Comparison of ENCODE assay signal across 8 cellular contexts in genomic region chr1:83309035-83309434, GRCh38.
A peak's percentile ranks its signal among the peaks of the same experiment; 100 is the strongest.
DNase-seq lines count a peak whose midpoint lies in the region; ATAC-seq, FAIRE-seq and TF ChIP-seq lines count a peak whose summit lies in the region.
"Not testable (repeated sequence)": the region's sequence is repeated elsewhere in the genome, so short reads cannot be mapped to it uniquely, and the experiment has no call there.

No MANE protein-coding gene starts in this region.

- 93% methylated on average over 2 of the region's 2 CpGs for WGBS in hepatocyte (ENCODE audit: low lambda C conversion rate, missing lambda C conversion rate)
- 39% methylated on average over 2 of the region's 2 CpGs for WGBS in right lobe of liver (ENCODE audit: insufficient coverage, low coverage, low lambda C conversion rate, missing lambda C conversion rate)
- 67 to 85% methylated on average over 2 of the region's 2 CpGs for WGBS in pancreas, 2 donors

- H3K9me2 ChIP-seq in hepatocyte (replicated peaks; ENCODE audit: insufficient read depth), result not testable (repeated sequence)

- TF ChIP-seq POLR2A in H54 (IDR thresholded peaks at IDR 0.05; ENCODE audit: low read depth, low read length); right lobe of liver (IDR thresholded peaks at IDR 0.05): not testable (repeated sequence)

- H3K4me1 ChIP-seq in hepatocyte (ENCODE audit: insufficient read depth); right lobe of liver; pancreas: not testable (repeated sequence)

- not testable (repeated sequence) for H2AFZ ChIP-seq in hepatocyte

- peak; percentile 19 for TF ChIP-seq CTCF in C4-2B (conservative IDR thresholded peaks at IDR 0.05)
- TF ChIP-seq CTCF in hepatocyte (IDR thresholded peaks at IDR 0.05; ENCODE audit: poor library complexity), result peak; percentile 8
- peak in 3 of 4 donors; percentile 23 to 39 (median 34) for TF ChIP-seq CTCF in right lobe of liver (IDR thresholded peaks at IDR 0.05)
- not testable (repeated sequence) for TF ChIP-seq CTCF in pancreas (IDR thresholded peaks at IDR 0.05)

- POLR2A ChIA-PET in T-cell (lab: Charles Lee), result interaction anchor here in 1 of 2 donors (0.6 kb wide), 1 partner anchor 277 kb away, joined by 3 read pairs; no protein-coding TSS in a partner anchor

- not testable (repeated sequence) for H3K27ac ChIP-seq in C4-2B, hepatocyte, right lobe of liver, pancreas

- not testable (repeated sequence) for H3K9me3 Mint-ChIP-seq in T-cell; activated naive CD4-positive, alpha-beta T cell treated with anti-CD3 and anti-CD28 coated beads, Interleukin-2, amount 10 ng/mL, durations not matched to agents 7 days and 5 days

- CTCF ChIA-PET in T-cell (lab: Charles Lee); activated naive CD4-positive, alpha-beta T cell treated with anti-CD3 and anti-CD28 coated beads, Interleukin-2, amount 10 ng/mL, durations not matched to agents 7 days and 5 days (lab: Charles Lee): not testable (repeated sequence)

- peak; percentile 31 to 71 (median 46) for ATAC-seq in T-cell (replicated peaks in 1 of 4)
- peak; percentile 57 to 65 (median 64) for ATAC-seq in right lobe of liver
- ATAC-seq in pancreas, result not testable (repeated sequence)

- H3K4me2 ChIP-seq in hepatocyte, result not testable (repeated sequence)

- H3K79me2 ChIP-seq in hepatocyte, result not testable (repeated sequence)

- not testable (repeated sequence) for H4K20me1 ChIP-seq in hepatocyte (ENCODE audit: insufficient read depth, poor library complexity, severe bottlenecking)

- not testable (repeated sequence) for DNase-seq in H54 (ENCODE audit: insufficient read length, low spot score); hepatocyte (ENCODE audit: low spot score); right lobe of liver; pancreas
- DNase-seq in T-cell (peak in 1 of 34 experiments; percentile 2), fibroblast of peridontal ligament (ENCODE audit: extremely low read depth) (peak; percentile 10)
- peak; percentile 24 for DNase-seq in activated naive CD4-positive, alpha-beta T cell treated with anti-CD3 and anti-CD28 coated beads, Interleukin-2, amount 10 ng/mL, durations not matched to agents 7 days and 5 days

- H3K27me3 ChIP-seq in hepatocyte, right lobe of liver, pancreas: not testable (repeated sequence)

- not testable (repeated sequence) for H3K4me3 Mint-ChIP-seq in T-cell; activated naive CD4-positive, alpha-beta T cell treated with anti-CD3 and anti-CD28 coated beads, Interleukin-2, amount 10 ng/mL, durations not matched to agents 7 days and 5 days

- not testable (repeated sequence) for H3K27me3 Mint-ChIP-seq in T-cell; activated naive CD4-positive, alpha-beta T cell treated with anti-CD3 and anti-CD28 coated beads, Interleukin-2, amount 10 ng/mL, durations not matched to agents 7 days and 5 days

- H3K4me3 ChIP-seq in hepatocyte, right lobe of liver, pancreas: not testable (repeated sequence)

- H3K27ac Mint-ChIP-seq in T-cell; activated naive CD4-positive, alpha-beta T cell treated with anti-CD3 and anti-CD28 coated beads, Interleukin-2, amount 10 ng/mL, durations not matched to agents 7 days and 5 days: not testable (repeated sequence)

- intact Hi-C loops in right lobe of liver (cut with DNase I); pancreas (cut with DNase I): not testable (repeated sequence)

- H3K4me1 Mint-ChIP-seq in T-cell; activated naive CD4-positive, alpha-beta T cell treated with anti-CD3 and anti-CD28 coated beads, Interleukin-2, amount 10 ng/mL, durations not matched to agents 7 days and 5 days: not testable (repeated sequence)

- H3K36me3 ChIP-seq in hepatocyte (replicated peaks; ENCODE audit: insufficient read depth, low read depth); right lobe of liver; pancreas: not testable (repeated sequence)

- not testable (repeated sequence) for H3K36me3 Mint-ChIP-seq in T-cell; activated naive CD4-positive, alpha-beta T cell treated with anti-CD3 and anti-CD28 coated beads, Interleukin-2, amount 10 ng/mL, durations not matched to agents 7 days and 5 days

- H3K9me3 ChIP-seq in hepatocyte (ENCODE audit: low read depth); right lobe of liver; pancreas: not testable (repeated sequence)

- FAIRE-seq in H54 (lab: Jason Lieb, UNC) (peak; percentile 91), pancreas (lab: Jason Lieb, UNC) (peak; percentile 34)
